19 cellular contexts compared by ENCODE assay signal in genomic region chr12:14811486-14811885, GRCh38. TPM values are rescaled to one million over a fixed set of nuclear protein-coding genes. Genes with fewer than 3 reads are reported as not detected.
"Had no signal": no experiment of that assay in that cellular context is flagged by ENCODE, and none has a peak within 500 bp of the region (broad histone marks: within the 10 kb centered on the region; RNA-seq: fewer than 3 reads in every experiment).

No MANE protein-coding gene starts in this region.

- H3K4me3 ChIP-seq: dorsolateral prefrontal cortex, lower lobe of right lung, pancreas, sigmoid colon, spleen, thoracic aorta, upper lobe of right lung had no signal

- ATAC-seq: activated T-cell treated with anti-CD3 and anti-CD28 coated beads, Interleukin-2, amount 50 U/mL, for 4 hours; natural killer cell treated with Interleukin-12 subunit alpha and Interleukin-12 subunit beta and Interleukin-15 and Interleukin-18, amount 100 ng/mL, for 72 hours had no signal

- FAIRE-seq: pancreas had no signal

- H3K9me3 ChIP-seq: lower lobe of right lung, neutrophil, pancreas, sigmoid colon, spleen, thoracic aorta, upper lobe of right lung had no signal

- H3K36me3 ChIP-seq: lower lobe of right lung, neutrophil, pancreas, sigmoid colon, spleen, thoracic aorta, upper lobe of right lung had no signal

- H3K27ac ChIP-seq: dorsolateral prefrontal cortex, epithelial cell of prostate, lower lobe of right lung, neutrophil, pancreas, sigmoid colon, spleen, thoracic aorta, upper lobe of right lung had no signal

- H3K27me3 ChIP-seq: dorsolateral prefrontal cortex, pancreas, sigmoid colon, spleen, upper lobe of right lung had no signal

- DNase-seq: activated CD4-positive, alpha-beta T cell treated with anti-CD3 and anti-CD28 coated beads, Interleukin-2, amount 10 ng/mL, durations not matched to agents 24 days and 14 days; activated CD8-positive, alpha-beta memory T cell treated with anti-CD3 and anti-CD28 coated beads, Interleukin-2, amount 50 U/mL, for 4 hours; activated T-cell treated with anti-CD3 and anti-CD28 coated beads, Interleukin-2, amount 50 U/mL, for 4 hours; dorsolateral prefrontal cortex; glutamatergic neuron; hippocampal formation; lower lobe of right lung; sigmoid colon; spleen; stimulated activated naive B cell treated with anti-CD40 and anti-IgM and Interleukin-4, amounts not matched to agents 10 μg/mL and 1 μg/mL and 100 μg/mL, for 72 hours; T-cell; upper lobe of right lung had no signal

- H3K4me1 ChIP-seq: sigmoid colon had no signal

RNA-seq across cellular contexts. Expression of gene SMCO3, which starts 2.5 kb away (rescaled TPM):
- total RNA-seq: activated CD4-positive, alpha-beta T cell treated with anti-CD3 and anti-CD28 coated beads, Interleukin-2, amount 10 ng/mL, durations not matched to agents 24 days and 14 days; activated naive CD4-positive, alpha-beta T cell treated with anti-CD3 and anti-CD28 coated beads for 36 hours; activated T-cell treated with anti-CD3 and anti-CD28 coated beads, Interleukin-2, amount 50 U/mL, for 4 hours; dorsolateral prefrontal cortex; mesenteric fat pad; natural killer cell treated with Interleukin-12 subunit alpha and Interleukin-12 subunit beta and Interleukin-15 and Interleukin-18, amount 100 ng/mL, for 72 hours; T-cell had no signal

RNA-seq across cellular contexts. Expression of gene ART4, which starts 31.8 kb away (rescaled TPM):
- total RNA-seq: activated CD4-positive, alpha-beta T cell treated with anti-CD3 and anti-CD28 coated beads, Interleukin-2, amount 10 ng/mL, durations not matched to agents 24 days and 14 days; activated naive CD4-positive, alpha-beta T cell treated with anti-CD3 and anti-CD28 coated beads for 36 hours; activated T-cell treated with anti-CD3 and anti-CD28 coated beads, Interleukin-2, amount 50 U/mL, for 4 hours; natural killer cell treated with Interleukin-12 subunit alpha and Interleukin-12 subunit beta and Interleukin-15 and Interleukin-18, amount 100 ng/mL, for 72 hours; T-cell had no signal
